1 cellular context compared by ENCODE assay signal in genomic region chr16:71441348-71441781, GRCh38.
TF ChIP-seq lines count a peak whose summit lies in the region.

No MANE protein-coding gene starts in this region.

TF ChIP-seq in SK-N-SH, 30 proteins besides CTCF, POLR2A, EP300 and RAD21 (continued from another document):
- TF ChIP-seq REST (IDR thresholded peaks at IDR 0.05; ENCODE audit: low read depth, low read length), result no peak
